ENCODE assay signal across 16 cellular contexts in genomic region chr21:16241500-16241963, GRCh38.
DNase-seq lines count a peak whose midpoint lies in the region; ATAC-seq and TF ChIP-seq lines count a peak whose summit lies in the region.
"Had no signal": no experiment of that assay in that cellular context is flagged by ENCODE, and none has a peak within 500 bp of the region (broad histone marks: within the 10 kb centered on the region; RNA-seq: fewer than 3 reads in every experiment).

No MANE protein-coding gene starts in this region.

- CTCF ChIA-PET in WTC11 (lab: Charles Lee), result interaction anchor here (0.5 kb wide), 1 partner anchor 21 kb away, joined by 3 read pairs; no protein-coding TSS in a partner anchor

- H3K27me3 ChIP-seq in iPS DF 6.9 (ENCODE audit: control insufficient read depth, insufficient read depth, low read length) (peaks cover 2% of the 10 kb centered on the region; the same call in 1 of the 2 replicates), uterus (no peaks in the 10 kb centered on the region)
- H3K27me3 ChIP-seq: body of pancreas, Peyer's patch had no signal

- H3K4me3 Mint-ChIP-seq in WTC11 (no peak overlapping the region), type B pancreatic cell (no peak overlapping the region)
- H3K4me3 Mint-ChIP-seq: activated CD8-positive, alpha-beta T cell treated with anti-CD3 and anti-CD28 coated beads, Interleukin-2, amount 10 ng/mL, durations not matched to agents 7 days and 5 days; T-helper 2 cell treated with Interferon-gamma antibody and Interleukin-4, amounts not matched to agents 5 μg/mL and 100 μg/mL, for 36 hours had no signal

- H3K27ac ChIP-seq in iPS DF 6.9 (ENCODE audit: low read length) (no peak overlapping the region), uterus (peak overlapping the region; percentile 39 to 61)
- H3K27ac ChIP-seq: body of pancreas, lower lobe of right lung, Peyer's patch had no signal

- no peak for TF ChIP-seq CTCF in WTC11 (IDR thresholded peaks at IDR 0.05)
- TF ChIP-seq CTCF in uterus (IDR thresholded peaks at IDR 0.05), result no peak
- no peak for TF ChIP-seq CTCF in type B pancreatic cell (conservative IDR thresholded peaks at IDR 0.05)

- H3K27me3 Mint-ChIP-seq in WTC11 (ENCODE audit: low read depth) (peaks cover 66% of the 10 kb centered on the region), type B pancreatic cell (no peaks in the 10 kb centered on the region)

- in situ Hi-C loops in KBM-7 (cut with MboI; ENCODE audit: low pct_unique_long_range_greater_than_20kb, low sequenced_read_pairs), result no loop called here

- H3K9me3 ChIP-seq in iPS DF 6.9 (ENCODE audit: control insufficient read depth, insufficient read depth, low read length) (no peaks in the 10 kb centered on the region), uterus (no peaks in the 10 kb centered on the region)
- H3K9me3 ChIP-seq: body of pancreas, lower lobe of right lung, Peyer's patch had no signal

- no CpG with 5 or more reads among the region's 6 CpGs for WGBS in iPS DF 6.9 (ENCODE audit: insufficient coverage, insufficient read length)

- peaks cover 9% of the 10 kb centered on the region for H3K4me1 Mint-ChIP-seq in WTC11
- peaks cover 9% of the 10 kb centered on the region for H3K4me1 Mint-ChIP-seq in type B pancreatic cell (ENCODE audit: unreplicated experiment)

- DNase-seq in KBM-7 (peak; percentile 72), WTC11 (ENCODE audit: low spot score) (peak; percentile 28), iPS DF 6.9 (ENCODE audit: low read depth, low spot score) (peak; percentile 25), uterus (no peak), cardiac septum (ENCODE audit: low spot score) (no peak), type B pancreatic cell (ENCODE audit: extremely low spot score, unreplicated experiment) (no peak)
- DNase-seq: activated CD8-positive, alpha-beta T cell treated with anti-CD3 and anti-CD28 coated beads, Interleukin-2, amount 10 ng/mL, durations not matched to agents 7 days and 5 days; activated gamma-delta T cell; body of pancreas; lower lobe of right lung; NCI-H1105 treated with DMSO at 0.1 percent for 48 hours; NCI-H510A; nucleus accumbens; Peyer's patch had no signal

- POLR2A ChIA-PET in WTC11 (lab: Charles Lee), result no interaction called here

- H3K4me1 ChIP-seq in iPS DF 6.9 (ENCODE audit: control insufficient read depth, insufficient read depth, low read length) (no peaks in the 10 kb centered on the region), uterus (peaks cover 0 to 7% of the 10 kb centered on the region in 2 donors)
- H3K4me1 ChIP-seq: body of pancreas, lower lobe of right lung, Peyer's patch had no signal

- H3K9me3 Mint-ChIP-seq in WTC11 (no peaks in the 10 kb centered on the region), type B pancreatic cell (peaks cover 4% of the 10 kb centered on the region)
- H3K9me3 Mint-ChIP-seq: T-helper 2 cell treated with Interferon-gamma antibody and Interleukin-4, amounts not matched to agents 5 μg/mL and 100 μg/mL, for 36 hours had no signal

- H3K27ac Mint-ChIP-seq in WTC11 (no peak overlapping the region), type B pancreatic cell (no peak overlapping the region)
- H3K27ac Mint-ChIP-seq: activated CD8-positive, alpha-beta T cell treated with anti-CD3 and anti-CD28 coated beads, Interleukin-2, amount 10 ng/mL, durations not matched to agents 7 days and 5 days; T-helper 2 cell treated with Interferon-gamma antibody and Interleukin-4, amounts not matched to agents 5 μg/mL and 100 μg/mL, for 36 hours had no signal

- intact Hi-C loops in uterus (cut with DNase I; ENCODE audit: low total_unique reads), result no loop called here
- intact Hi-C loops in cardiac septum (cut with DNase I), result no loop called here

- H3K36me3 ChIP-seq in iPS DF 6.9 (ENCODE audit: control insufficient read depth, insufficient read depth, low read length), result no peaks in the 10 kb centered on the region
- no peaks in the 10 kb centered on the region for H3K36me3 ChIP-seq in uterus
- H3K36me3 ChIP-seq: lower lobe of right lung, Peyer's patch had no signal

- H3K36me3 Mint-ChIP-seq in WTC11 (no peaks in the 10 kb centered on the region; the same call in 1 of the 2 replicates), type B pancreatic cell (peaks cover 4% of the 10 kb centered on the region)

- TF ChIP-seq POLR2A in uterus (IDR thresholded peaks at IDR 0.05), result no peak

- no peak overlapping the region for H3K4me3 ChIP-seq in iPS DF 6.9 (ENCODE audit: low read length)
- no peak overlapping the region for H3K4me3 ChIP-seq in uterus
- H3K4me3 ChIP-seq: body of pancreas, lower lobe of right lung, Peyer's patch had no signal

- ATAC-seq in WTC11, result peak; percentile 97
- no peak for ATAC-seq in HG03378 (IDR thresholded peaks at IDR 0.05; ENCODE audit: unreplicated experiment)
- ATAC-seq: activated CD8-positive, alpha-beta T cell treated with anti-CD3 and anti-CD28 coated beads, Interleukin-2, amount 10 ng/mL, durations not matched to agents 7 days and 5 days; body of pancreas; lower lobe of right lung had no signal

TF ChIP-seq in WTC11, 78 proteins besides CTCF, POLR2A, EP300 and RAD21:
- TF ChIP-seq IRF2 (CRISPR knock-in tag; IDR thresholded peaks at IDR 0.05; ENCODE audit: borderline replicate concordance, low read depth) (no peak), MXD4 (CRISPR knock-in tag; IDR thresholded peaks at IDR 0.05; ENCODE audit: borderline replicate concordance) (no peak), TCF7 (CRISPR knock-in tag; IDR thresholded peaks at IDR 0.05; ENCODE audit: low read depth) (no peak), FOXP4 (CRISPR knock-in tag; IDR thresholded peaks at IDR 0.05) (peak; percentile 97; the same call in 1 of the 2 replicates), PRRX2 (CRISPR knock-in tag; IDR thresholded peaks at IDR 0.05) (no peak), NFE2L1 (CRISPR knock-in tag; IDR thresholded peaks at IDR 0.05) (no peak), ZNF423 (CRISPR knock-in tag; IDR thresholded peaks at IDR 0.05) (peak; percentile 93), FOXJ3 (CRISPR knock-in tag; IDR thresholded peaks at IDR 0.05; ENCODE audit: borderline replicate concordance) (no peak), NR3C1 (CRISPR knock-in tag; conservative IDR thresholded peaks at IDR 0.05; ENCODE audit: low read depth) (no peak), ZMAT4 (CRISPR knock-in tag; IDR thresholded peaks at IDR 0.05) (peak; percentile 80; the same call in 1 of the 2 replicates), NR2C2 (CRISPR knock-in tag; IDR thresholded peaks at IDR 0.05) (no peak), ZNF281 (CRISPR knock-in tag; IDR thresholded peaks at IDR 0.05) (no peak)

Comparison
In these comparisons a context has a peak if more than half of its experiments do, and no peak if none do; other contexts are left out.
1. DNase-seq: peak in KBM-7 (single experiment), WTC11 (single experiment) and iPS DF 6.9 (single experiment); none in uterus (0 of 2), cardiac septum (single experiment) and type B pancreatic cell (single experiment).